2 cellular contexts compared by ENCODE assay signal in the genomic region with DNA sequence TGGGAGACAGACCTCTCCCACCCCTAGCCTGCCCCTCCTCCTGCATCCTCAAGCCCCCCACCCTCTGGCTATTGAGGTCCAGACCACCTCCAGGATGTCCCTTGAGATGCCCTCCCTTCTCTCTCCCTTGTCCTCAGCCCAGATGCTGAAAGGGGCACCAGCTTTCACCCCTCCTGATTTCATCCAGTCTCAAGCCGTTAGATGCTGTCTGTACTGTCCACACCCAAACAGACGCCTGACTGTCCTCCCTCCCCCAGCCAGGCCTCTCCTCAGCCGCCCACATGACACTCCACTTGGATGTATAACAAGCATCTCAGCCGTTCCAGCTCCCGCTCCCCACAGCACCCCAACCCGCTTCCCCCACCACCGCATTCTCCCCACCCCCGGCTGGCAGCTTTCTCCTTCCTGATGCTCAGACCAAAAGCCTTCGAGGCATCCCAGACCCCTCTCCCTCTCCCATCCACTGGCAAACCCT.
TF ChIP-seq lines count a peak whose summit lies in the region.

No MANE protein-coding gene starts in this region.

TF ChIP-seq in IMR-90, 13 proteins besides CTCF, POLR2A, EP300 and RAD21:
- TF ChIP-seq, protein P1, sequence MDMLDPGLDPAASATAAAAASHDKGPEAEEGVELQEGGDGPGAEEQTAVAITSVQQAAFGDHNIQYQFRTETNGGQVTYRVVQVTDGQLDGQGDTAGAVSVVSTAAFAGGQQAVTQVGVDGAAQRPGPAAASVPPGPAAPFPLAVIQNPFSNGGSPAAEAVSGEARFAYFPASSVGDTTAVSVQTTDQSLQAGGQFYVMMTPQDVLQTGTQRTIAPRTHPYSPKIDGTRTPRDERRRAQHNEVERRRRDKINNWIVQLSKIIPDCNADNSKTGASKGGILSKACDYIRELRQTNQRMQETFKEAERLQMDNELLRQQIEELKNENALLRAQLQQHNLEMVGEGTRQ (IDR thresholded peaks at IDR 0.05; ENCODE audit: low read depth, low read length): peak; percentile 42; the same call in 1 of the 2 replicates
- no peak for TF ChIP-seq MAZ (IDR thresholded peaks at IDR 0.05; ENCODE audit: borderline replicate concordance, low read depth, low read length)
TF ChIP-seq in IMR-90: peak in this region for 1.

TF ChIP-seq in K562, 482 proteins besides CTCF, POLR2A, EP300 and RAD21:
- peak in 1 of 2 experiments; percentile 33; a peak in 1 of 4 replicates for TF ChIP-seq TRIM24 (IDR thresholded peaks at IDR 0.05)
- TF ChIP-seq CXXC5 (CRISPR knock-in tag; IDR thresholded peaks at IDR 0.05): 0 out of 2 replicates have a peak, but pooled peaks have one; percentile 23
- peak in 1 of 2 experiments; percentile 73; a peak in 1 of 4 replicates for TF ChIP-seq RCOR1 (IDR thresholded peaks at IDR 0.05; ENCODE audit: borderline replicate concordance in 1 of 2, low read depth in 2 of 2, low read length in 2 of 2)
- peak; percentile 66; the same call in 1 of the 2 replicates for TF ChIP-seq ZNF766 (CRISPR knock-in tag; conservative IDR thresholded peaks at IDR 0.05)
- TF ChIP-seq, protein P2, sequence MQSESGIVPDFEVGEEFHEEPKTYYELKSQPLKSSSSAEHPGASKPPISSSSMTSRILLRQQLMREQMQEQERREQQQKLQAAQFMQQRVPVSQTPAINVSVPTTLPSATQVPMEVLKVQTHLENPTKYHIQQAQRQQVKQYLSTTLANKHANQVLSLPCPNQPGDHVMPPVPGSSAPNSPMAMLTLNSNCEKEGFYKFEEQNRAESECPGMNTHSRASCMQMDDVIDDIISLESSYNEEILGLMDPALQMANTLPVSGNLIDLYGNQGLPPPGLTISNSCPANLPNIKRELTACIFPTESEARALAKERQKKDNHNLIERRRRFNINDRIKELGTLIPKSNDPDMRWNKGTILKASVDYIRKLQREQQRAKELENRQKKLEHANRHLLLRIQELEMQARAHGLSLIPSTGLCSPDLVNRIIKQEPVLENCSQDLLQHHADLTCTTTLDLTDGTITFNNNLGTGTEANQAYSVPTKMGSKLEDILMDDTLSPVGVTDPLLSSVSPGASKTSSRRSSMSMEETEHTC (IDR thresholded peaks at IDR 0.05): peak; percentile 58; the same call in 1 of the 2 replicates
- TF ChIP-seq, protein P3, sequence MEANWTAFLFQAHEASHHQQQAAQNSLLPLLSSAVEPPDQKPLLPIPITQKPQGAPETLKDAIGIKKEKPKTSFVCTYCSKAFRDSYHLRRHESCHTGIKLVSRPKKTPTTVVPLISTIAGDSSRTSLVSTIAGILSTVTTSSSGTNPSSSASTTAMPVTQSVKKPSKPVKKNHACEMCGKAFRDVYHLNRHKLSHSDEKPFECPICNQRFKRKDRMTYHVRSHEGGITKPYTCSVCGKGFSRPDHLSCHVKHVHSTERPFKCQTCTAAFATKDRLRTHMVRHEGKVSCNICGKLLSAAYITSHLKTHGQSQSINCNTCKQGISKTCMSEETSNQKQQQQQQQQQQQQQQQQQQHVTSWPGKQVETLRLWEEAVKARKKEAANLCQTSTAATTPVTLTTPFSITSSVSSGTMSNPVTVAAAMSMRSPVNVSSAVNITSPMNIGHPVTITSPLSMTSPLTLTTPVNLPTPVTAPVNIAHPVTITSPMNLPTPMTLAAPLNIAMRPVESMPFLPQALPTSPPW (CRISPR knock-in tag; IDR thresholded peaks at IDR 0.05): peak; percentile 74; the same call in 1 of the 2 replicates
- TF ChIP-seq ZNF253 (CRISPR knock-in tag; conservative IDR thresholded peaks at IDR 0.05): no peak
- TF ChIP-seq CREM (IDR thresholded peaks at IDR 0.05; ENCODE audit: low read depth): 0 out of 2 replicates have a peak, but pooled peaks have one; percentile 7
- TF ChIP-seq, protein P1 (CRISPR knock-in tag; IDR thresholded peaks at IDR 0.05): peak; percentile 28; the same call in 1 of the 2 replicates
- TF ChIP-seq LEF1 (IDR thresholded peaks at IDR 0.05): peak; percentile 18; the same call in 1 of the 2 replicates
- TF ChIP-seq FOXJ2 (tag; IDR thresholded peaks at IDR 0.05): 0 out of 2 replicates have a peak, but pooled peaks have one; percentile 51
- TF ChIP-seq EGR1 (conservative IDR thresholded peaks at IDR 0.05): peak; percentile 59
- peak; percentile 26 for TF ChIP-seq ZFP36 (IDR thresholded peaks at IDR 0.05; ENCODE audit: low read depth, low read length, partially characterized antibody)
- TF ChIP-seq HDAC1 (IDR thresholded peaks at IDR 0.05): peak in 1 of 2 experiments; percentile 45; a peak in 2 of 4 replicates
- TF ChIP-seq SMARCE1 (IDR thresholded peaks at IDR 0.05): no peak
- TF ChIP-seq, protein P4, sequence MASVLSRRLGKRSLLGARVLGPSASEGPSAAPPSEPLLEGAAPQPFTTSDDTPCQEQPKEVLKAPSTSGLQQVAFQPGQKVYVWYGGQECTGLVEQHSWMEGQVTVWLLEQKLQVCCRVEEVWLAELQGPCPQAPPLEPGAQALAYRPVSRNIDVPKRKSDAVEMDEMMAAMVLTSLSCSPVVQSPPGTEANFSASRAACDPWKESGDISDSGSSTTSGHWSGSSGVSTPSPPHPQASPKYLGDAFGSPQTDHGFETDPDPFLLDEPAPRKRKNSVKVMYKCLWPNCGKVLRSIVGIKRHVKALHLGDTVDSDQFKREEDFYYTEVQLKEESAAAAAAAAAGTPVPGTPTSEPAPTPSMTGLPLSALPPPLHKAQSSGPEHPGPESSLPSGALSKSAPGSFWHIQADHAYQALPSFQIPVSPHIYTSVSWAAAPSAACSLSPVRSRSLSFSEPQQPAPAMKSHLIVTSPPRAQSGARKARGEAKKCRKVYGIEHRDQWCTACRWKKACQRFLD (CRISPR knock-in tag; IDR thresholded peaks at IDR 0.05): 0 out of 2 replicates have a peak, but pooled peaks have one; percentile 22
- TF ChIP-seq SRSF3 (IDR thresholded peaks at IDR 0.05; ENCODE audit: insufficient read depth, low read length): no peak
- peak; percentile 20; the same call in 1 of the 2 replicates for TF ChIP-seq RAD51 (IDR thresholded peaks at IDR 0.05; ENCODE audit: borderline replicate concordance, low read depth)
- TF ChIP-seq ELF1 (tag; IDR thresholded peaks at IDR 0.05): no peak
- TF ChIP-seq, protein P5, sequence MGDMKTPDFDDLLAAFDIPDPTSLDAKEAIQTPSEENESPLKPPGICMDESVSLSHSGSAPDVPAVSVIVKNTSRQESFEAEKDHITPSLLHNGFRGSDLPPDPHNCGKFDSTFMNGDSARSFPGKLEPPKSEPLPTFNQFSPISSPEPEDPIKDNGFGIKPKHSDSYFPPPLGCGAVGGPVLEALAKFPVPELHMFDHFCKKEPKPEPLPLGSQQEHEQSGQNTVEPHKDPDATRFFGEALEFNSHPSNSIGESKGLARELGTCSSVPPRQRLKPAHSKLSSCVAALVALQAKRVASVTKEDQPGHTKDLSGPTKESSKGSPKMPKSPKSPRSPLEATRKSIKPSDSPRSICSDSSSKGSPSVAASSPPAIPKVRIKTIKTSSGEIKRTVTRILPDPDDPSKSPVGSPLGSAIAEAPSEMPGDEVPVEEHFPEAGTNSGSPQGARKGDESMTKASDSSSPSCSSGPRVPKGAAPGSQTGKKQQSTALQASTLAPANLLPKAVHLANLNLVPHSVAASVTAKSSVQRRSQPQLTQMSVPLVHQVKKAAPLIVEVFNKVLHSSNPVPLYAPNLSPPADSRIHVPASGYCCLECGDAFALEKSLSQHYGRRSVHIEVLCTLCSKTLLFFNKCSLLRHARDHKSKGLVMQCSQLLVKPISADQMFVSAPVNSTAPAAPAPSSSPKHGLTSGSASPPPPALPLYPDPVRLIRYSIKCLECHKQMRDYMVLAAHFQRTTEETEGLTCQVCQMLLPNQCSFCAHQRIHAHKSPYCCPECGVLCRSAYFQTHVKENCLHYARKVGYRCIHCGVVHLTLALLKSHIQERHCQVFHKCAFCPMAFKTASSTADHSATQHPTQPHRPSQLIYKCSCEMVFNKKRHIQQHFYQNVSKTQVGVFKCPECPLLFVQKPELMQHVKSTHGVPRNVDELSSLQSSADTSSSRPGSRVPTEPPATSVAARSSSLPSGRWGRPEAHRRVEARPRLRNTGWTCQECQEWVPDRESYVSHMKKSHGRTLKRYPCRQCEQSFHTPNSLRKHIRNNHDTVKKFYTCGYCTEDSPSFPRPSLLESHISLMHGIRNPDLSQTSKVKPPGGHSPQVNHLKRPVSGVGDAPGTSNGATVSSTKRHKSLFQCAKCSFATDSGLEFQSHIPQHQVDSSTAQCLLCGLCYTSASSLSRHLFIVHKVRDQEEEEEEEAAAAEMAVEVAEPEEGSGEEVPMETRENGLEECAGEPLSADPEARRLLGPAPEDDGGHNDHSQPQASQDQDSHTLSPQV (IDR thresholded peaks at IDR 0.05): 0 out of 2 replicates have a peak, but pooled peaks have one; percentile 22
- no peak for TF ChIP-seq ZNF232 (CRISPR knock-in tag; IDR thresholded peaks at IDR 0.05)
